ENCODE assay signal across 8 cellular contexts in the genomic region with DNA sequence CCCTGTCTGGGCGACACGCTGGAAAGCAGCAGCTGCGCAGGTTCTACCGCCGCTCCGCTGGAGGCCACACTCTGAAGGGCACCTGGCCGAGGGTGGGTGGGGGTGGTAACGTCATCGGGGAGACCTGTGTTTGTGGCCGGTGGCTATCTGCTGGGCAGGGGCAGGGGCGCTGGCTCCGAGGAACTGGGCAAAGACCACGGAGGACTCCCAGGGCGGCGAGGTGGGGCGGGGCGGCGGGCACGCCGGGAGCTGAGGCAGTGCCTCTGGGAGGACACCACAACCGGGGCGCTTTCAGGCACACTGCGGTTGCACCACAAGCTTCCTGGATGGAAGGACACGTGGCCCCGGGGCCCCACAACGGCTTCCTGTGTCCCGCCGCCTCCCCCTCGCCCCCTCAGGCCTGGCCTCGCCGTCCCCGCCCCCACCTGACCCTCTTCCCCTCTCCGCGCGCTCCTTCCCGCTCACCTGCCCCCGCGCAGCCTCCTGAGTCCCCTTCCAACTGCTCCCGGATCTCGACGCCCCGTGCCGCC. TPM values are rescaled to one million over a fixed set of nuclear protein-coding genes. Genes with fewer than 3 reads are reported as not detected.
DNase-seq lines count a peak whose midpoint lies in the region; ATAC-seq and TF ChIP-seq lines count a peak whose summit lies in the region.

No MANE protein-coding gene starts in this region.

- H3K27ac ChIP-seq in KOPT-K1 (ENCODE audit: low read depth, low read length, poor library complexity, severe bottlenecking), result peak overlapping the region; percentile 99
- H3K27ac ChIP-seq in VCaP, result peak overlapping the region; percentile 79
- H3K27ac ChIP-seq in breast epithelium, result peak overlapping the region; percentile 96 to 98

- peak; percentile 39 for ATAC-seq in GM21528 (IDR thresholded peaks at IDR 0.05; ENCODE audit: low FRiP score, unreplicated experiment)

- no peaks in the 10 kb centered on the region for H3K9me3 ChIP-seq in KOPT-K1 (ENCODE audit: insufficient read depth, low read length, poor library complexity, severe bottlenecking)
- no peaks in the 10 kb centered on the region for H3K9me3 ChIP-seq in breast epithelium

- no peaks in the 10 kb centered on the region for H3K27me3 ChIP-seq in breast epithelium

- H3K4me3 ChIP-seq in breast epithelium (peak overlapping the region; percentile 58 to 96 (median 76)), lower leg skin (ENCODE audit: low read depth, poor library complexity, severe bottlenecking) (peak overlapping the region; percentile 51)

- H3K36me3 ChIP-seq in KOPT-K1 (ENCODE audit: insufficient read depth, low read length) (peaks cover 8% of the 10 kb centered on the region), breast epithelium (no peaks in the 10 kb centered on the region)

- peaks cover 6 to 11% of the 10 kb centered on the region in 2 donors for H3K4me1 ChIP-seq in breast epithelium

- intact Hi-C loops in breast epithelium (cut with DNase I; ENCODE audit: low total_unique reads) (no loop called here), lower leg skin (cut with DNase I; ENCODE audit: low total_unique reads) (no loop called here)

- DNase-seq in Daoy (ENCODE audit: low read depth) (peak; percentile 90), breast epithelium (ENCODE audit: low spot score in 2 of 2) (peak; percentile 75), lower leg skin (ENCODE audit: low spot score in 2 of 2) (peak; percentile 70 to 95), RKO (ENCODE audit: low spot score) (no peak)
- peak; percentile 69 for DNase-seq in stimulated activated CD8-positive, alpha-beta memory T cell treated with anti-CD3 and anti-CD28 coated beads, Interleukin-15, amount 100 ng/mL, for 1 hour (ENCODE audit: low read depth)

- no peak for TF ChIP-seq POLR2A in breast epithelium (IDR thresholded peaks at IDR 0.05)
- TF ChIP-seq POLR2A in lower leg skin (IDR thresholded peaks at IDR 0.05), result no peak

- 3 to 7% methylated on average over 11 to 31 of the region's 43 CpGs for WGBS in lower leg skin, 2 donors

- TF ChIP-seq CTCF in VCaP (conservative IDR thresholded peaks at IDR 0.05), result no peak
- no peak for TF ChIP-seq CTCF in breast epithelium (IDR thresholded peaks at IDR 0.05)
- no peak for TF ChIP-seq CTCF in lower leg skin (IDR thresholded peaks at IDR 0.05)

RNA-seq across cellular contexts. Expression of gene DENND2D, which starts 3.3 kb away (rescaled TPM):
- 5.7 and 11.0 TPM in 2 replicates for total RNA-seq in Daoy (2014; rRNA removed; shearing (Covaris generic))
- 10 to 100 TPM; 27.7 to 70.8 (median 34.4) TPM for total RNA-seq in breast epithelium
- total RNA-seq in lower leg skin, result 10 to 100 TPM; 26.7 to 48.9 (median 33.6) TPM

RNA-seq across cellular contexts. Expression of gene CHI3L2, which starts 23.8 kb away (rescaled TPM):
- total RNA-seq in Daoy (2014; rRNA removed; shearing (Covaris generic)), result 0.29 TPM in 1 of 2 replicates, not detected in the other
- 10 to 100 TPM in 2 of 3 donors, 1 to 10 TPM in 1; 9.5 to 22.0 (median 14.1) TPM for total RNA-seq in breast epithelium
- 10 to 100 TPM in 1 of 4 donors, 1 to 10 TPM in 2, not detected in 1; 2.2 to 15.8 (median 5.5) TPM for total RNA-seq in lower leg skin
